2 cellular contexts compared by ENCODE assay signal in genomic region chr11:122210378-122210995, GRCh38.
TF ChIP-seq lines count a peak whose summit lies in the region.

No MANE protein-coding gene starts in this region.

TF ChIP-seq in SK-N-SH, 30 proteins besides CTCF, POLR2A, EP300 and RAD21 (continued from another document):
- no peak for TF ChIP-seq SIN3A (IDR thresholded peaks at IDR 0.05; ENCODE audit: borderline replicate concordance, low read depth, low read length)
- no peak for TF ChIP-seq ELF1 (IDR thresholded peaks at IDR 0.05)
- no peak for TF ChIP-seq TAF1 (IDR thresholded peaks at IDR 0.05; ENCODE audit: borderline replicate concordance, low read depth, low read length)
TF ChIP-seq in SK-N-SH: peak in this region for 0.

TF ChIP-seq in SK-N-SH treated with all-trans-retinoic acid at 6 μM for 48 hours, 23 proteins besides CTCF, POLR2A, EP300 and RAD21 (continued from another document):
- TF ChIP-seq ESRRG (CRISPR knock-in tag; IDR thresholded peaks at IDR 0.05): no peak
- no peak for TF ChIP-seq BACH2 (CRISPR knock-in tag; IDR thresholded peaks at IDR 0.05; ENCODE audit: borderline replicate concordance)
- no peak for TF ChIP-seq SNAI2 (CRISPR knock-in tag; IDR thresholded peaks at IDR 0.05)
- no peak for TF ChIP-seq PPARA (CRISPR knock-in tag; IDR thresholded peaks at IDR 0.05; ENCODE audit: borderline replicate concordance)
